In the genomic region with DNA sequence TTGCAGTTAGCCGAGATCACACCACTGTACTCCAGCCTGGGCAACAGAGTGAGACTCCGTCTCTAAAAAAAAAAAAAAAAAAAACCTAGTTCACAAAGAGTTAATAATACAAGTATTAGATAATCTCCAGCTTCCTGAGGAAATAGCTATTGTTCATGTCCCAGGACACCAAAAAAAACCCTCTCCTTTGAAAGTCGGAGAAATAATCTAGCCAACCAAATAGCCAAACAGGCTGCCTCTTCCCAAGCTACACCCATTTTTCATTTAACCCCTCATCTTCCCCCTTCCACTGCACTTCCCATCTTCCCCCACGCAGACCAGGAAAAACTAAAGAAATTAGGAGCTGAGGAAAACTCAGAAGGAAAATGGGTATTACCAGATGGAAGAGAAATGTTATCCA, we compare ENCODE assay signal across 28 cellular contexts. TPM values are rescaled to one million over a fixed set of nuclear protein-coding genes. Genes with fewer than 3 reads are reported as not detected.
DNase-seq lines count a peak whose midpoint lies in the region; ATAC-seq, FAIRE-seq and TF ChIP-seq lines count a peak whose summit lies in the region.
"Had no signal": no experiment of that assay in that cellular context is flagged by ENCODE, and none has a peak within 500 bp of the region (broad histone marks: within the 10 kb centered on the region; RNA-seq: fewer than 3 reads in every experiment).

No MANE protein-coding gene starts in this region.

- no peak overlapping the region for H2AFZ ChIP-seq in endothelial cell of umbilical vein (ENCODE audit: low read depth, low read length)
- H2AFZ ChIP-seq: GM23338, PC-9 had no signal

- H3K9ac ChIP-seq in endothelial cell of umbilical vein (replicated peaks; ENCODE audit: extremely low read depth, insufficient read depth, low read length): no peak overlapping the region

- BruUV-seq in endothelial cell of umbilical vein (replicated peaks; lab: Mats Ljungman, UMichigan): no TSS peak

- H3K4me3 Mint-ChIP-seq in osteocyte (ENCODE audit: unreplicated experiment): no peak overlapping the region
- H3K4me3 Mint-ChIP-seq: B cell; CD8-positive, alpha-beta T cell; GM23338; H9 had no signal

- no peaks in the 10 kb centered on the region for H3K27me3 ChIP-seq in heart left ventricle
- H3K27me3 ChIP-seq in right atrium auricular region: no peaks in the 10 kb centered on the region
- no peaks in the 10 kb centered on the region for H3K27me3 ChIP-seq in body of pancreas
- H3K27me3 ChIP-seq in endothelial cell of umbilical vein (ENCODE audit: control insufficient read depth in 2 of 2, insufficient read depth in 2 of 2, low read length in 2 of 2): no peaks in the 10 kb centered on the region

- FAIRE-seq in endothelial cell of umbilical vein (lab: Jason Lieb, UNC): no peak
- FAIRE-seq: GM12891, HTR-8/SVneo had no signal

- dilution Hi-C loops in endothelial cell of umbilical vein (cut with MboI; ENCODE audit: extremely low pct_ligation_motif_present, low sequenced_read_pairs): no loop called here

- DNase-seq in heart left ventricle: no peak
- DNase-seq in right atrium auricular region (ENCODE audit: low spot score): no peak
- DNase-seq in body of pancreas: no peak
- peak; percentile 50 for DNase-seq in endothelial cell of umbilical vein (ENCODE audit: low read depth, low spot score)
- DNase-seq in osteocyte (ENCODE audit: extremely low spot score, unreplicated experiment): peak; percentile 25
- DNase-seq in NCI-H1048 (lab: John Stamatoyannopoulos, UW): no peak
- no peak for DNase-seq in COLO668 (lab: John Stamatoyannopoulos, UW; ENCODE audit: unreplicated experiment)
- DNase-seq: Calu3; CD8-positive, alpha-beta T cell; DMS79 treated with DMSO at 0.1 percent for 48 hours; GF-D8; H9; KBM-7; MV-4-11; NCI-H1417; NCI-H1694; NCI-H2029 treated with DMSO at 0.1 percent for 48 hours; NCI-H446 treated with DMSO at 0.1 percent for 48 hours; NCI-H526 treated with DMSO at 0.1 percent for 48 hours; PC-9; SHP77 had no signal

- 53 to 62% (median 57%) methylated on average over 4 of the region's 4 CpGs for WGBS in heart left ventricle, 4 donors
- WGBS in body of pancreas, 2 donors: 71 to 74% methylated on average over 4 of the region's 4 CpGs

- H3K27ac Mint-ChIP-seq in osteocyte (ENCODE audit: unreplicated experiment): no peak overlapping the region
- H3K27ac Mint-ChIP-seq: B cell; CD8-positive, alpha-beta T cell; GM23338; H9 had no signal

- H3K4me2 ChIP-seq in endothelial cell of umbilical vein (ENCODE audit: insufficient read depth, low read length): peak overlapping the region; percentile 31
- H3K4me2 ChIP-seq: GM23338, PC-9 had no signal

- no peaks in the 10 kb centered on the region for H3K4me1 Mint-ChIP-seq in osteocyte (ENCODE audit: unreplicated experiment)
- H3K4me1 Mint-ChIP-seq: B cell, GM23338 had no signal

- no peaks in the 10 kb centered on the region for H3K9me1 ChIP-seq in endothelial cell of umbilical vein (replicated peaks; ENCODE audit: control insufficient read depth, extremely low read depth, insufficient read depth, low read length)

- no peaks in the 10 kb centered on the region for H3K79me2 ChIP-seq in endothelial cell of umbilical vein (ENCODE audit: control insufficient read depth, insufficient read depth, low read length)

- H3K27me3 Mint-ChIP-seq in osteocyte (ENCODE audit: unreplicated experiment): no peaks in the 10 kb centered on the region
- H3K27me3 Mint-ChIP-seq: B cell had no signal

- H3K36me3 ChIP-seq in heart left ventricle (peaks cover 0 to 31% (median 17%) of the 10 kb centered on the region in 9 donors), right atrium auricular region (peaks cover 19% of the 10 kb centered on the region), body of pancreas (replicated peaks in 1 of 2; ENCODE audit: insufficient read depth in 1 of 2, low read depth in 2 of 2) (peaks cover 0 to 2% of the 10 kb centered on the region in 2 donors), endothelial cell of umbilical vein (ENCODE audit: control insufficient read depth in 2 of 2, extremely low read depth in 1 of 2, insufficient read depth in 2 of 2, low read length in 2 of 2) (peaks cover 6 to 11% of the 10 kb centered on the region in 2 experiments)

- H3K4me3 ChIP-seq in heart left ventricle (no peak overlapping the region), right atrium auricular region (no peak overlapping the region), body of pancreas (no peak overlapping the region), endothelial cell of umbilical vein (replicated peaks in 1 of 3; ENCODE audit: insufficient read depth in 1 of 3, low read depth in 1 of 3, low read length in 3 of 3) (no peak overlapping the region)
- H3K4me3 ChIP-seq: GM23338, PC-9 had no signal

- TF ChIP-seq POLR2A in heart left ventricle (IDR thresholded peaks at IDR 0.05) (no peak), body of pancreas (IDR thresholded peaks at IDR 0.05) (no peak), endothelial cell of umbilical vein (IDR thresholded peaks at IDR 0.05; ENCODE audit: low read depth, low read length) (no peak)

- ATAC-seq in heart left ventricle (peak in 3 of 4 donors; percentile 52 to 82 (median 52)), body of pancreas (peak; percentile 40), HG03342 (IDR thresholded peaks at IDR 0.05; ENCODE audit: unreplicated experiment) (no peak)
- ATAC-seq: CD8-positive, alpha-beta T cell; GM23338 had no signal

- peaks cover 0 to 53% (median 29%) of the 10 kb centered on the region in 12 donors for H3K9me3 ChIP-seq in heart left ventricle
- H3K9me3 ChIP-seq in right atrium auricular region: peaks cover 4 to 35% of the 10 kb centered on the region in 2 donors
- peaks cover 0 to 21% (median 0%) of the 10 kb centered on the region in 3 donors for H3K9me3 ChIP-seq in body of pancreas
- H3K9me3 ChIP-seq in endothelial cell of umbilical vein (replicated peaks; ENCODE audit: control insufficient read depth, insufficient read depth, low read length): peaks cover 13% of the 10 kb centered on the region

- H4K20me1 ChIP-seq in endothelial cell of umbilical vein (replicated peaks; ENCODE audit: control insufficient read depth, extremely low read depth, insufficient read depth, low read length): no peaks in the 10 kb centered on the region

- CTCF ChIA-PET in endothelial cell of umbilical vein (lab: Charles Lee): interaction anchor here (0.6 to 1.5 kb wide), 5 partner anchors 18 to 1765 kb away, joined by 3 to 6 read pairs (median 3); a partner anchor contains a TSS

- TF ChIP-seq CTCF in heart left ventricle (IDR thresholded peaks at IDR 0.05) (no peak), right atrium auricular region (IDR thresholded peaks at IDR 0.05) (no peak), body of pancreas (IDR thresholded peaks at IDR 0.05) (no peak), endothelial cell of umbilical vein (IDR thresholded peaks at IDR 0.05; ENCODE audit: extremely low read depth in 1 of 2, insufficient read depth in 1 of 2, low read depth in 1 of 2, low read length in 2 of 2) (no peak), osteocyte (IDR thresholded peaks at IDR 0.05) (no peak)

- POLR2A ChIA-PET in endothelial cell of umbilical vein (lab: Charles Lee): no interaction called here

- peaks cover 0 to 15% (median 4%) of the 10 kb centered on the region in 12 donors for H3K4me1 ChIP-seq in heart left ventricle
- no peaks in the 10 kb centered on the region for H3K4me1 ChIP-seq in right atrium auricular region
- no peaks in the 10 kb centered on the region for H3K4me1 ChIP-seq in body of pancreas
- H3K4me1 ChIP-seq in endothelial cell of umbilical vein (ENCODE audit: control insufficient read depth, extremely low read depth, insufficient read depth, low read length): peaks cover 7% of the 10 kb centered on the region

- intact Hi-C loops in heart left ventricle (cut with DNase I) (loop anchor here in 1 of 10 donors (2.0 kb wide), 1 partner anchor 23 kb away; a partner anchor contains a TSS), body of pancreas (cut with DNase I) (no loop called here), endothelial cell of umbilical vein (cut with micrococcal nuclease) (no loop called here)

- peaks cover 29% of the 10 kb centered on the region for H3K9me3 Mint-ChIP-seq in osteocyte (ENCODE audit: unreplicated experiment)

- H3K27ac ChIP-seq in heart left ventricle (peak overlapping the region in 10 of 12 donors; percentile 46 to 76 (median 64)), right atrium auricular region (peak overlapping the region in 1 of 2 donors; percentile 23), body of pancreas (no peak overlapping the region), endothelial cell of umbilical vein (ENCODE audit: insufficient read depth, low read depth, low read length) (no peak overlapping the region)
- H3K27ac ChIP-seq: 22Rv1, C4-2B, PC-9 had no signal

- H3K36me3 Mint-ChIP-seq in osteocyte (ENCODE audit: unreplicated experiment): peaks cover 52% of the 10 kb centered on the region

RNA-seq across cellular contexts. Expression of a gene that starts 23.6 kb away (rescaled TPM):
- total RNA-seq in heart left ventricle (10 to 100 TPM; 18.7 to 45.6 (median 25.2) TPM), right atrium auricular region (10 to 100 TPM; 28.0 to 31.4 TPM), body of pancreas (10 to 100 TPM; 19.8 to 32.4 TPM), endothelial cell of umbilical vein (53.7 and 57.0 TPM in 2 replicates), osteocyte (49.2 and 61.1 TPM in 2 replicates)
- polyA plus RNA-seq in heart left ventricle (10 to 100 TPM; 11.5 to 34.2 TPM), endothelial cell of umbilical vein (34.6 and 42.6 TPM in 2 replicates)
- polyA plus RNA-seq in endothelial cell of umbilical vein (2011; cell fraction: cytosol; rRNA removed): 47.8 and 48.2 TPM in 2 replicates
- 56.0 and 61.1 TPM in 2 replicates for polyA plus RNA-seq in endothelial cell of umbilical vein (2011; cell fraction: nucleus; rRNA removed)
- polyA plus RNA-seq in endothelial cell of umbilical vein (2012): 40.6 and 55.9 TPM in 2 replicates
- polyA minus RNA-seq in endothelial cell of umbilical vein: 62.7 and 64.2 TPM in 2 replicates
- polyA minus RNA-seq in endothelial cell of umbilical vein (2011; cell fraction: cytosol; rRNA and poly(A)+ RNA removed): 32.9 TPM
- polyA minus RNA-seq in endothelial cell of umbilical vein (2011; cell fraction: nucleus; rRNA and poly(A)+ RNA removed): 23.5 and 24.0 TPM in 2 replicates

RNA-seq across cellular contexts. Expression of a gene that starts 31.6 kb away (rescaled TPM):
- total RNA-seq in heart left ventricle (10 to 100 TPM in 7 of 9 donors, 1 to 10 TPM in 2; 7.9 to 39.5 (median 22.2) TPM), right atrium auricular region (10 to 100 TPM; 22.1 to 24.6 TPM), body of pancreas (10 to 100 TPM in 1 of 2 donors, 1 to 10 TPM in 1; 8.0 to 10.9 TPM), endothelial cell of umbilical vein (5.8 and 8.3 TPM in 2 replicates), osteocyte (23.7 and 25.7 TPM in 2 replicates)
- polyA plus RNA-seq in heart left ventricle (10 to 100 TPM in 1 of 2 donors, 1 to 10 TPM in 1; 5.3 to 15.4 TPM), endothelial cell of umbilical vein (12.0 and 13.4 TPM in 2 replicates)
- 6.5 and 6.9 TPM in 2 replicates for polyA plus RNA-seq in endothelial cell of umbilical vein (2011; cell fraction: cytosol; rRNA removed)
- polyA plus RNA-seq in endothelial cell of umbilical vein (2011; cell fraction: nucleus; rRNA removed): 11.8 and 15.0 TPM in 2 replicates
- 3.4 and 4.9 TPM in 2 replicates for polyA plus RNA-seq in endothelial cell of umbilical vein (2012)
- polyA minus RNA-seq in endothelial cell of umbilical vein: 23.7 and 32.5 TPM in 2 replicates
- not detected for polyA minus RNA-seq in endothelial cell of umbilical vein (2011; cell fraction: cytosol; rRNA and poly(A)+ RNA removed)
- polyA minus RNA-seq in endothelial cell of umbilical vein (2011; cell fraction: nucleus; rRNA and poly(A)+ RNA removed): 10.7 and 12.4 TPM in 2 replicates
- total RNA-seq: B cell, Calu3 had no signal

RNA-seq across cellular contexts. Expression of a gene that starts 56.0 kb away (rescaled TPM):
- 10 to 100 TPM; 12.7 to 19.3 (median 16.5) TPM for total RNA-seq in heart left ventricle
- polyA plus RNA-seq in heart left ventricle: 1 to 10 TPM; 4.1 to 9.5 TPM
- total RNA-seq in right atrium auricular region: 10 to 100 TPM; 11.3 to 11.5 TPM
- total RNA-seq in body of pancreas: 1 to 10 TPM; 5.7 to 8.2 TPM
- 18.6 and 23.1 TPM in 2 replicates for total RNA-seq in endothelial cell of umbilical vein
- polyA plus RNA-seq in endothelial cell of umbilical vein: 6.1 and 7.2 TPM in 2 replicates
- polyA plus RNA-seq in endothelial cell of umbilical vein (2011; cell fraction: cytosol; rRNA removed): 8.7 and 9.0 TPM in 2 replicates
- polyA plus RNA-seq in endothelial cell of umbilical vein (2011; cell fraction: nucleus; rRNA removed): 11.7 and 11.8 TPM in 2 replicates
- 10.7 and 16.9 TPM in 2 replicates for polyA plus RNA-seq in endothelial cell of umbilical vein (2012)
- 15.2 and 17.1 TPM in 2 replicates for polyA minus RNA-seq in endothelial cell of umbilical vein
- polyA minus RNA-seq in endothelial cell of umbilical vein (2011; cell fraction: cytosol; rRNA and poly(A)+ RNA removed): 15.7 TPM
- polyA minus RNA-seq in endothelial cell of umbilical vein (2011; cell fraction: nucleus; rRNA and poly(A)+ RNA removed): 9.2 and 11.3 TPM in 2 replicates
- 17.6 and 19.6 TPM in 2 replicates for total RNA-seq in osteocyte

RNA-seq across cellular contexts. Expression of a gene that starts 58.9 kb away (rescaled TPM):
- total RNA-seq in heart left ventricle: 10 to 100 TPM; 25.7 to 76.3 (median 58.0) TPM
- 100 to 1,000 TPM in 1 of 2 donors, 10 to 100 TPM in 1; 90.1 to 144 TPM for polyA plus RNA-seq in heart left ventricle
- 10 to 100 TPM; 25.4 to 30.1 TPM for total RNA-seq in right atrium auricular region
- 10 to 100 TPM in 1 of 2 donors, 1 to 10 TPM in 1; 3.9 to 18.5 TPM for total RNA-seq in body of pancreas
- total RNA-seq in endothelial cell of umbilical vein: 90.8 and 112 TPM in 2 replicates
- polyA plus RNA-seq in endothelial cell of umbilical vein: 65.6 and 66.9 TPM in 2 replicates
- polyA plus RNA-seq in endothelial cell of umbilical vein (2011; cell fraction: cytosol; rRNA removed): 86.0 and 110 TPM in 2 replicates
- polyA plus RNA-seq in endothelial cell of umbilical vein (2011; cell fraction: nucleus; rRNA removed): 47.2 and 60.5 TPM in 2 replicates
- 88.4 and 134 TPM in 2 replicates for polyA plus RNA-seq in endothelial cell of umbilical vein (2012)
- polyA minus RNA-seq in endothelial cell of umbilical vein: 53.9 and 72.2 TPM in 2 replicates
- polyA minus RNA-seq in endothelial cell of umbilical vein (2011; cell fraction: cytosol; rRNA and poly(A)+ RNA removed): 25.0 TPM
- 7.6 and 15.0 TPM in 2 replicates for polyA minus RNA-seq in endothelial cell of umbilical vein (2011; cell fraction: nucleus; rRNA and poly(A)+ RNA removed)
- 35.8 and 39.1 TPM in 2 replicates for total RNA-seq in osteocyte

Comparison
In these comparisons a context has a peak if more than half of its experiments do, and no peak if none do; other contexts are left out.
1. DNase-seq: peak in endothelial cell of umbilical vein (single experiment) and osteocyte (single experiment); none in heart left ventricle (0 of 5), right atrium auricular region (single experiment), body of pancreas (0 of 4), NCI-H1048 (single experiment) and COLO668 (single experiment).
2. H3K27ac ChIP-seq: peak in heart left ventricle (10 of 12); none in body of pancreas (0 of 4) and endothelial cell of umbilical vein (single experiment).